In the genomic region with DNA sequence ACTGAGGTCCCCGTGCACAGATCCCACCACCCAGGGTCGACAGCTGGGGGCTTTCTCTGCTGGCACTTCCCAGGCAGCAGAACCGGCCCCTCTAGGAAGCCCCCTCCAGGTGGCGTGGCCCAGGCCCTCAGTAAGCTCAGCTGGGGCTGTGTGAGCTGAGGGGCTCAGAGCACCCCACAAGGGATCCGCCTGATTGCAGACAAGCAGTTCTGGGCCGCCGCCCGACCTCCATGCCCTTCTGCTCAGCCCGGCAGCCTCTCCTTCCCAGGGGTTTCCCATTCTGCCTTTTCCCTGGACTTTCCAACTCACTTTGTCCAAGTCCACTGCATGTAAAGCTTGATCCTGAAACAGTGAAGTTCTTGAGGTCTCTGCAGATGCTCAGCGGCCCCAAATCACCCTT, we compare ENCODE assay signal across 28 cellular contexts.
"Had no signal": no experiment of that assay in that cellular context is flagged by ENCODE, and none has a peak within 500 bp of the region (broad histone marks: within the 10 kb centered on the region; RNA-seq: fewer than 3 reads in every experiment).

No MANE protein-coding gene starts in this region.

- H3K9ac ChIP-seq: KMS-11, SK-N-SH had no signal

- H3K27me3 ChIP-seq: adrenal gland, MG63, Peyer's patch, SJCRH30 had no signal

- DNase-seq: activated CD4-positive, alpha-beta T cell treated with anti-CD3 and anti-CD28 coated beads for 48 hours; activated CD4-positive, alpha-beta T cell treated with anti-CD3 and anti-CD28 coated beads, Interleukin-2, amount 50 U/mL, for 48 hours; activated CD4-positive, CD25-positive, alpha-beta regulatory T cell treated with anti-CD3 and anti-CD28 coated beads, Interleukin-2, amount 50 U/mL, for 72 hours; activated effector memory CD4-positive, alpha-beta T cell treated with Interleukin-2 at 50 U/mL for 16 hours; activated naive CD4-positive, alpha-beta T cell; activated naive CD8-positive, alpha-beta T cell treated with anti-CD3 and anti-CD28 coated beads, Interleukin-2, amount 10 ng/mL, durations not matched to agents 7 days and 5 days; activated T-cell treated with anti-CD3 and anti-CD28 coated beads for 4 hours; adrenal gland; anterior cingulate cortex; MG63; MV-4-11; NCI-H1092 treated with DMSO at 0.1 percent for 48 hours; NCI-H1417 treated with DMSO at 0.1 percent for 48 hours; NCI-H1694; NCI-H2029; NCI-H345; NCI-H510A; NCI-H526 treated with DMSO at 0.1 percent for 48 hours; NCI-H82; OCI-M1; Peyer's patch; Right ventricle myocardium superior; SJCRH30; SK-N-SH; T-helper 1 cell had no signal

- H3K4me3 ChIP-seq: adrenal gland, MG63, Peyer's patch, SJCRH30 had no signal

- H3K9me2 ChIP-seq: SK-N-SH had no signal

- H3K27ac Mint-ChIP-seq: activated naive CD8-positive, alpha-beta T cell treated with anti-CD3 and anti-CD28 coated beads, Interleukin-2, amount 10 ng/mL, durations not matched to agents 7 days and 5 days had no signal

- H3K9me3 ChIP-seq: adrenal gland, MG63, Peyer's patch, SJCRH30, SK-N-SH had no signal

- H3K27me3 Mint-ChIP-seq: activated naive CD8-positive, alpha-beta T cell treated with anti-CD3 and anti-CD28 coated beads, Interleukin-2, amount 10 ng/mL, durations not matched to agents 7 days and 5 days had no signal

- H3K4me1 ChIP-seq: adrenal gland, Peyer's patch, SJCRH30 had no signal

- H3K36me3 ChIP-seq: MG63, SJCRH30 had no signal

- H3K9me3 Mint-ChIP-seq: activated naive CD8-positive, alpha-beta T cell treated with anti-CD3 and anti-CD28 coated beads, Interleukin-2, amount 10 ng/mL, durations not matched to agents 7 days and 5 days had no signal

- H3K4me3 Mint-ChIP-seq: activated naive CD8-positive, alpha-beta T cell treated with anti-CD3 and anti-CD28 coated beads, Interleukin-2, amount 10 ng/mL, durations not matched to agents 7 days and 5 days had no signal

- H3K27ac ChIP-seq: adrenal gland, KMS-11, Peyer's patch, RWPE1, SJCRH30, VCaP had no signal

- H3K4me2 ChIP-seq: KMS-11, SK-N-SH had no signal
